Comparison of ENCODE assay signal across 9 cellular contexts in genomic region chr16:19559242-19559910, GRCh38. TPM values are rescaled to one million over a fixed set of nuclear protein-coding genes. Genes with fewer than 3 reads are reported as not detected.
A peak's percentile ranks its signal among the peaks of the same experiment; 100 is the strongest.
DNase-seq lines count a peak whose midpoint lies in the region; ATAC-seq and TF ChIP-seq lines count a peak whose summit lies in the region.
"Had no signal": no experiment of that assay in that cellular context is flagged by ENCODE, and none has a peak within 500 bp of the region (broad histone marks: within the 10 kb centered on the region; RNA-seq: fewer than 3 reads in every experiment).

No MANE protein-coding gene starts in this region.

- no peaks in the 10 kb centered on the region for H3K27me3 ChIP-seq in neural progenitor cell

- no peaks in the 10 kb centered on the region for H3K36me3 ChIP-seq in neural progenitor cell

- H3K79me2 ChIP-seq in neural progenitor cell (ENCODE audit: low read depth) = peaks cover 29% of the 10 kb centered on the region

- H3K27ac Mint-ChIP-seq in neural progenitor cell = no peak overlapping the region
- H3K27ac Mint-ChIP-seq: stimulated activated naive CD8-positive, alpha-beta T cell treated with anti-CD3 and anti-CD28 coated beads, Interleukin-15, Interleukin-2, amounts not matched to agents 100 ng/mL and 50 ng/mL, for 24 hours had no signal

- H3K36me3 Mint-ChIP-seq in activated T-cell treated with anti-CD3 and anti-CD28 coated beads, Interleukin-2, amount 50 U/mL, for 4 hours (ENCODE audit: insufficient read depth) = peaks cover 6% of the 10 kb centered on the region
- peaks cover 11% of the 10 kb centered on the region for H3K36me3 Mint-ChIP-seq in neural progenitor cell

- TF ChIP-seq CTCF in RWPE1 (conservative IDR thresholded peaks at IDR 0.05; ENCODE audit: low read depth) = peak; percentile 75
- TF ChIP-seq CTCF in epithelial cell of esophagus (IDR thresholded peaks at IDR 0.05; ENCODE audit: insufficient read depth, low read depth, low read length, missing control alignments) = peak; percentile 55
- peak; percentile 87 for TF ChIP-seq CTCF in neural progenitor cell (IDR thresholded peaks at IDR 0.05)

- H3K9me3 ChIP-seq in neural progenitor cell (ENCODE audit: low read depth) = no peaks in the 10 kb centered on the region

- peak; percentile 2 for DNase-seq in activated T-cell treated with anti-CD3 and anti-CD28 coated beads for 24 hours (ENCODE audit: low read depth)
- no peak for DNase-seq in activated T-cell treated with anti-CD3 and anti-CD28 coated beads, Interleukin-2, amount 50 U/mL, for 4 hours
- DNase-seq in KBM-7 = peak; percentile 78
- peak; percentile 38 for DNase-seq in RWPE1 (ENCODE audit: low spot score)
- DNase-seq in epithelial cell of esophagus (ENCODE audit: low read depth) = peak; percentile 57
- DNase-seq in neural progenitor cell (ENCODE audit: low spot score) = peak; percentile 71

- no peaks in the 10 kb centered on the region for H3K27me3 Mint-ChIP-seq in activated T-cell treated with anti-CD3 and anti-CD28 coated beads, Interleukin-2, amount 50 U/mL, for 4 hours (ENCODE audit: low read depth)
- no peaks in the 10 kb centered on the region for H3K27me3 Mint-ChIP-seq in neural progenitor cell (ENCODE audit: insufficient read depth, low read depth)
- H3K27me3 Mint-ChIP-seq: stimulated activated naive CD8-positive, alpha-beta T cell treated with anti-CD3 and anti-CD28 coated beads, Interleukin-15, Interleukin-2, amounts not matched to agents 100 ng/mL and 50 ng/mL, for 24 hours had no signal

- no peak overlapping the region for H3K9ac ChIP-seq in neural progenitor cell

- H3F3A ChIP-seq in neural progenitor cell (ENCODE audit: low read depth) = peaks cover 24% of the 10 kb centered on the region

- H3K4me3 ChIP-seq in epithelial cell of esophagus (ENCODE audit: low read length) (no peak overlapping the region), neural progenitor cell (no peak overlapping the region)

- in situ Hi-C loops in KBM-7 (cut with MboI; ENCODE audit: low pct_unique_long_range_greater_than_20kb, low sequenced_read_pairs) = no loop called here

- peaks cover 18% of the 10 kb centered on the region for H3K4me1 Mint-ChIP-seq in activated T-cell treated with anti-CD3 and anti-CD28 coated beads, Interleukin-2, amount 50 U/mL, for 4 hours (ENCODE audit: low read depth)
- peaks cover 17% of the 10 kb centered on the region for H3K4me1 Mint-ChIP-seq in neural progenitor cell

- no peak overlapping the region for H2AFZ ChIP-seq in neural progenitor cell (replicated peaks)

- POLR2A ChIA-PET in RWPE1 (lab: Yijun Ruan, JAX; ENCODE audit: low non-redundant PET) = no interaction called here

- H3K4me1 ChIP-seq in neural progenitor cell = no peaks in the 10 kb centered on the region

- no peak overlapping the region for H3K4me3 Mint-ChIP-seq in activated T-cell treated with anti-CD3 and anti-CD28 coated beads, Interleukin-2, amount 50 U/mL, for 4 hours
- no peak overlapping the region for H3K4me3 Mint-ChIP-seq in neural progenitor cell
- H3K4me3 Mint-ChIP-seq: stimulated activated naive CD8-positive, alpha-beta T cell treated with anti-CD3 and anti-CD28 coated beads, Interleukin-15, Interleukin-2, amounts not matched to agents 100 ng/mL and 50 ng/mL, for 24 hours had no signal

- CTCF ChIA-PET in RWPE1 (lab: Yijun Ruan, JAX) = interaction anchor here (0.6 to 0.8 kb wide), 2 partner anchors 47 to 139 kb away, joined by 7 to 8 read pairs; no protein-coding TSS in a partner anchor

- H3K4me2 ChIP-seq in neural progenitor cell = no peak overlapping the region

- H3K27ac ChIP-seq in RWPE1 = no peak overlapping the region
- no peak overlapping the region for H3K27ac ChIP-seq in neural progenitor cell

- H3K9me3 Mint-ChIP-seq in activated T-cell treated with anti-CD3 and anti-CD28 coated beads, Interleukin-2, amount 50 U/mL, for 4 hours = peaks cover 5% of the 10 kb centered on the region
- peaks cover 6% of the 10 kb centered on the region for H3K9me3 Mint-ChIP-seq in neural progenitor cell
- H3K9me3 Mint-ChIP-seq: stimulated activated naive CD8-positive, alpha-beta T cell treated with anti-CD3 and anti-CD28 coated beads, Interleukin-15, Interleukin-2, amounts not matched to agents 100 ng/mL and 50 ng/mL, for 24 hours had no signal

- H4K20me1 ChIP-seq in neural progenitor cell (ENCODE audit: low read depth) = peaks cover 5% of the 10 kb centered on the region

- ATAC-seq in activated T-cell treated with anti-CD3 and anti-CD28 coated beads, Interleukin-2, amount 50 U/mL, for 4 hours = no peak
- ATAC-seq in GM19463 (IDR thresholded peaks at IDR 0.05; ENCODE audit: unreplicated experiment) (no peak), GM18867 (IDR thresholded peaks at IDR 0.05; ENCODE audit: unreplicated experiment) (no peak)

RNA-seq across cellular contexts. Expression of gene VPS35L, which starts 3.9 kb away (rescaled TPM):
- 10 to 100 TPM; 29.9 to 34.5 (median 30.9) TPM for total RNA-seq in activated T-cell treated with anti-CD3 and anti-CD28 coated beads, Interleukin-2, amount 50 U/mL, for 4 hours
- total RNA-seq in neural progenitor cell (ENCODE audit: low replicate concordance) = 47.3 and 57.1 TPM in 2 replicates

RNA-seq across cellular contexts. Expression of gene CCP110, which starts 35.6 kb away (rescaled TPM):
- total RNA-seq in activated T-cell treated with anti-CD3 and anti-CD28 coated beads, Interleukin-2, amount 50 U/mL, for 4 hours = 10 to 100 TPM; 14.1 to 17.4 (median 15.3) TPM
- total RNA-seq in neural progenitor cell (ENCODE audit: low replicate concordance) = 21.5 and 32.7 TPM in 2 replicates

RNA-seq across cellular contexts. Expression of gene GDE1, which starts 37.5 kb away (rescaled TPM):
- 10 to 100 TPM; 26.1 to 28.1 (median 26.2) TPM for total RNA-seq in activated T-cell treated with anti-CD3 and anti-CD28 coated beads, Interleukin-2, amount 50 U/mL, for 4 hours
- 43.0 and 43.4 TPM in 2 replicates for total RNA-seq in neural progenitor cell (ENCODE audit: low replicate concordance)
